Comparison of ENCODE assay signal across 22 cellular contexts in the genomic region with DNA sequence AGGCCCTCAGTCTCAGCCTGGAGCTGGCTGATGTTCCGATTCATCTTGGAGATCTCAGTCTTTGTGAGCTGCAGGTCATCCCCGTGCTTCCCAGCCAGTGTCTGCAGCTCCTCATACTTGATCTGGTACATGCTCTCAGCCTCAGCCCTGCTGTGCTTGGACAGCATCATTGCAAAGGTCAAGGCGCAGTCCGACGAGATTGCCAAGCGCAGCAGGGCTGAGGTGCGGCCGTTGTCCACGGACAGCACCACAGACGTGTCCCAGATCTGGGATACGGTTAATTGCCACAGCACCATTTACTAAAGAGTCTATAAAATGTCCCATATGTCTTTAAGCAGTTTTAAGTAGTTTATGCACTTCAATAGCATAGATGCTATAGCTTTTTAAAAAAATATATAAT.
A peak's percentile ranks its signal among the peaks of the same experiment; 100 is the strongest.
DNase-seq lines count a peak whose midpoint lies in the region; ATAC-seq, FAIRE-seq and TF ChIP-seq lines count a peak whose summit lies in the region.
"Had no signal": no experiment of that assay in that cellular context is flagged by ENCODE, and none has a peak within 500 bp of the region (broad histone marks: within the 10 kb centered on the region; RNA-seq: fewer than 3 reads in every experiment).

No MANE protein-coding gene starts in this region.

- H3K4me1 Mint-ChIP-seq in neural progenitor cell, result no peaks in the 10 kb centered on the region
- H3K4me1 Mint-ChIP-seq: B cell; CD14-positive monocyte; CD4-positive, alpha-beta memory T cell; CD4-positive, CD25-positive, alpha-beta regulatory T cell; CD8-positive, alpha-beta memory T cell had no signal

- TF ChIP-seq EP300 in A549 (IDR thresholded peaks at IDR 0.05), result no peak
- TF ChIP-seq EP300 in H1 (IDR thresholded peaks at IDR 0.05; ENCODE audit: borderline replicate concordance in 1 of 2, low read depth in 2 of 2, low read length in 2 of 2), result no peak

- H3K79me2 ChIP-seq in H1 (ENCODE audit: control insufficient read depth in 1 of 2, insufficient read depth in 2 of 2, low read length in 2 of 2) (no peaks in the 10 kb centered on the region), neural progenitor cell (ENCODE audit: low read depth) (no peaks in the 10 kb centered on the region)

- no peaks in the 10 kb centered on the region for H3K9me3 Mint-ChIP-seq in neural progenitor cell

- no peak overlapping the region for H4K5ac ChIP-seq in H1 (ENCODE audit: insufficient read length, low read depth, low read length)

- no peak for TF ChIP-seq RAD21 in A549 (conservative IDR thresholded peaks at IDR 0.05 in 1 of 2, IDR thresholded peaks at IDR 0.05 in 1 of 2)
- no peak for TF ChIP-seq RAD21 in H1 (IDR thresholded peaks at IDR 0.05 in 1 of 2, conservative IDR thresholded peaks at IDR 0.05 in 1 of 2; ENCODE audit: low read depth in 2 of 2, low read length in 2 of 2)

- H3F3A ChIP-seq in neural progenitor cell (ENCODE audit: low read depth), result no peaks in the 10 kb centered on the region

- H3K27ac ChIP-seq in A549 (no peak overlapping the region), C4-2B (no peak overlapping the region), H1 (ENCODE audit: low read depth, low read length) (no peak overlapping the region), neural progenitor cell (no peak overlapping the region)
- H3K27ac ChIP-seq: BLaER1 treated with 17β-estradiol and CSF1 and Interleukin-3, amounts not matched to agents 10 nM and 100 nM had no signal

- H2AFZ ChIP-seq in H1 (ENCODE audit: low read length) (peak overlapping the region; percentile 96), neural progenitor cell (replicated peaks) (peak overlapping the region; percentile 52)

- TF ChIP-seq POLR2A in A549 (IDR thresholded peaks at IDR 0.05; ENCODE audit: low read length) (no peak), H1 (IDR thresholded peaks at IDR 0.05; ENCODE audit: control extremely low read depth in 1 of 2, low read depth in 2 of 2, low read length in 2 of 2) (no peak)

- 0 out of 2 replicates have a peak overlapping the region, but pooled peaks have one; percentile 38 for H4K8ac ChIP-seq in H1 (ENCODE audit: extremely low read depth, insufficient read depth, low read length)

- H3K36me3 ChIP-seq in H1 (ENCODE audit: control insufficient read depth in 2 of 4, insufficient read depth in 4 of 4, low read length in 3 of 4), result no peaks in the 10 kb centered on the region
- H3K36me3 ChIP-seq in neural progenitor cell, result no peaks in the 10 kb centered on the region
- H3K36me3 ChIP-seq: BLaER1 treated with 17β-estradiol and CSF1 and Interleukin-3, amounts not matched to agents 10 nM and 100 nM had no signal

- ATAC-seq in A549, result peak in 1 of 2 experiments; percentile 40; a peak in 2 of 6 replicates
- ATAC-seq in stimulated activated naive CD8-positive, alpha-beta T cell treated with anti-CD3 and anti-CD28 coated beads, Interleukin-15, Interleukin-2, amounts not matched to agents 100 U/mL and 50 U/mL, for 24 hours, result no peak

- no peak overlapping the region for H3K27ac Mint-ChIP-seq in neural progenitor cell
- H3K27ac Mint-ChIP-seq: B cell; CD4-positive, alpha-beta memory T cell; CD4-positive, CD25-positive, alpha-beta regulatory T cell; CD8-positive, alpha-beta memory T cell had no signal

- no peaks in the 10 kb centered on the region for H3K79me1 ChIP-seq in H1 (ENCODE audit: low read depth, low read length)

- no peak overlapping the region for H4K91ac ChIP-seq in H1 (replicated peaks; ENCODE audit: insufficient read length, low read length)

- H3K4me2 ChIP-seq in A549, result peak overlapping the region; percentile 41; the same call in 2 of the 3 replicates
- H3K4me2 ChIP-seq in H1 (ENCODE audit: insufficient read depth in 1 of 2, low read depth in 2 of 2, low read length in 2 of 2), result no peak overlapping the region
- H3K4me2 ChIP-seq in neural progenitor cell, result no peak overlapping the region
- H3K4me2 ChIP-seq: BLaER1 treated with 17β-estradiol and CSF1 and Interleukin-3, amounts not matched to agents 10 nM and 100 nM had no signal

- H2BK12ac ChIP-seq in H1 (ENCODE audit: low read depth, low read length), result no peak overlapping the region; the same call in 1 of the 2 replicates

- DNase-seq in A549 (ENCODE audit: low read depth in 1 of 2, low spot score in 1 of 2), result no peak
- no peak for DNase-seq in H1 (ENCODE audit: low read depth in 1 of 2, low spot score in 2 of 2)
- no peak for DNase-seq in neural progenitor cell (ENCODE audit: low spot score)
- DNase-seq in NCI-H524 treated with DMSO at 0.1 percent for 48 hours (lab: John Stamatoyannopoulos, UW), result no peak
- no peak for DNase-seq in activated CD4-positive, alpha-beta T cell treated with anti-CD3 and anti-CD28 coated beads, Interleukin-2, amount 50 U/mL, for 1 hour
- no peak for DNase-seq in frontal cortex (ENCODE audit: low spot score in 2 of 2)
- DNase-seq in stimulated activated naive CD8-positive, alpha-beta T cell treated with anti-CD3 and anti-CD28 coated beads, Interleukin-15, Interleukin-2, amounts not matched to agents 100 U/mL and 50 U/mL, for 24 hours, result no peak
- DNase-seq: 8988T; CD4-positive, alpha-beta memory T cell; CD4-positive, CD25-positive, alpha-beta regulatory T cell; CD8-positive, alpha-beta memory T cell; COR-L47; DMS 273 treated with DMSO at 0.1 percent for 48 hours; DMS153; DMS79 treated with DMSO at 0.1 percent for 48 hours; GF-D8 had no signal

- H3K23me2 ChIP-seq in H1 (ENCODE audit: low read depth, low read length), result no peaks in the 10 kb centered on the region

- no peaks in the 10 kb centered on the region for H3K36me3 Mint-ChIP-seq in neural progenitor cell
- H3K36me3 Mint-ChIP-seq: CD14-positive monocyte; CD4-positive, alpha-beta memory T cell; CD4-positive, CD25-positive, alpha-beta regulatory T cell; CD8-positive, alpha-beta memory T cell had no signal

- WGBS in A549 (ENCODE audit: missing lambda C conversion rate), result 57% methylated on average over 10 of the region's 11 CpGs
- WGBS in H1 (ENCODE audit: extremely low coverage in 1 of 2, insufficient coverage in 1 of 2, insufficient read length in 1 of 2, insufficient replicate concordance in 2 of 2, low coverage in 1 of 2, low lambda C conversion rate in 2 of 2, missing lambda C conversion rate in 1 of 2), 2 experiments, result 98% methylated on average over 10 of the region's 11 CpGs; no CpG with 5 or more reads in 1 of the 2 experiments

- CTCF ChIA-PET in A549 (lab: Yijun Ruan, JAX), result interaction anchor here (1.0 kb wide), 1 partner anchor 1616 kb away, joined by 3 read pairs; no protein-coding TSS in a partner anchor
- CTCF ChIA-PET in H1 (lab: Charles Lee; ENCODE audit: partially characterized antibody), result interaction anchor here (0.7 to 1.7 kb wide), 20 partner anchors 8 to 1262 kb away, joined by 3 to 6 read pairs (median 3); no protein-coding TSS in a partner anchor

- H3K4me3 Mint-ChIP-seq in neural progenitor cell, result no peak overlapping the region
- H3K4me3 Mint-ChIP-seq: B cell; CD14-positive monocyte; CD4-positive, alpha-beta memory T cell; CD4-positive, CD25-positive, alpha-beta regulatory T cell; CD8-positive, alpha-beta memory T cell had no signal

- H3K4ac ChIP-seq in H1 (replicated peaks; ENCODE audit: insufficient read length, low read depth, low read length), result no peak overlapping the region

- H3K27me3 ChIP-seq in H1 (replicated peaks in 1 of 4; ENCODE audit: control insufficient read depth in 3 of 4, extremely low read depth in 1 of 4, insufficient read depth in 3 of 4, low read length in 3 of 4) (no peaks in the 10 kb centered on the region), neural progenitor cell (no peaks in the 10 kb centered on the region)
- H3K27me3 ChIP-seq: BLaER1 treated with 17β-estradiol and CSF1 and Interleukin-3, amounts not matched to agents 10 nM and 100 nM had no signal

- TF ChIP-seq CTCF in A549 (IDR thresholded peaks at IDR 0.05) (no peak), C4-2B (conservative IDR thresholded peaks at IDR 0.05) (peak; percentile 29; the same call in 1 of the 2 replicates), H1 (IDR thresholded peaks at IDR 0.05; ENCODE audit: control extremely low read depth in 1 of 3, insufficient read depth in 1 of 3, low read depth in 1 of 3, low read length in 3 of 3) (no peak), neural progenitor cell (IDR thresholded peaks at IDR 0.05) (no peak)

- POLR2A ChIA-PET in A549 (lab: Yijun Ruan, JAX), result no interaction called here
- POLR2A ChIA-PET in H1 (lab: Charles Lee; ENCODE audit: partially characterized antibody), result no interaction called here

- no peak overlapping the region for H3K56ac ChIP-seq in H1 (replicated peaks; ENCODE audit: insufficient read length, low read depth, low read length)

- H2BK5ac ChIP-seq in H1 (ENCODE audit: low read depth, low read length), result no peak overlapping the region

- H3K18ac ChIP-seq in H1 (ENCODE audit: extremely low read depth, low read length), result no peak overlapping the region

- no peak overlapping the region for H3K23ac ChIP-seq in H1 (ENCODE audit: insufficient read length)

- no peak overlapping the region for H3K9ac ChIP-seq in H1 (replicated peaks in 1 of 4; ENCODE audit: extremely low read depth in 1 of 4, low read depth in 3 of 4, low read length in 3 of 4)
- H3K9ac ChIP-seq in neural progenitor cell, result no peak overlapping the region
- H3K9ac ChIP-seq: BLaER1 treated with 17β-estradiol and CSF1 and Interleukin-3, amounts not matched to agents 10 nM and 100 nM had no signal

- H4K20me1 ChIP-seq in H1 (replicated peaks in 1 of 2; ENCODE audit: control insufficient read depth in 1 of 2, insufficient read depth in 2 of 2, low read length in 2 of 2), result no peaks in the 10 kb centered on the region
- H4K20me1 ChIP-seq in neural progenitor cell (ENCODE audit: low read depth), result no peaks in the 10 kb centered on the region
- H4K20me1 ChIP-seq: BLaER1 treated with 17β-estradiol and CSF1 and Interleukin-3, amounts not matched to agents 10 nM and 100 nM had no signal

- FAIRE-seq in A549 (lab: Jason Lieb, UNC), result no peak
- no peak for FAIRE-seq in H1 (lab: Jason Lieb, UNC)
- FAIRE-seq in frontal cortex (lab: Jason Lieb, UNC), result no peak
- FAIRE-seq: GM12891, GM19239 had no signal

- H3K4me3 ChIP-seq in A549 (no peak overlapping the region), H1 (ENCODE audit: extremely low read depth in 1 of 4, insufficient read depth in 2 of 4, low read depth in 3 of 4, low read length in 4 of 4) (no peak overlapping the region), neural progenitor cell (no peak overlapping the region)
- H3K4me3 ChIP-seq: BLaER1 treated with 17β-estradiol and CSF1 and Interleukin-3, amounts not matched to agents 10 nM and 100 nM had no signal

- no peaks in the 10 kb centered on the region for H3K27me3 Mint-ChIP-seq in neural progenitor cell (ENCODE audit: insufficient read depth, low read depth)
- H3K27me3 Mint-ChIP-seq: B cell; CD4-positive, alpha-beta memory T cell; CD4-positive, CD25-positive, alpha-beta regulatory T cell; CD8-positive, alpha-beta memory T cell had no signal

- H3K9me3 ChIP-seq in A549 (no peaks in the 10 kb centered on the region), H1 (ENCODE audit: insufficient read depth in 2 of 2, low read depth in 1 of 2, low read length in 1 of 2) (peaks cover 0 to 5% of the 10 kb centered on the region in 2 experiments; a peak in 1 of 4 replicates), neural progenitor cell (ENCODE audit: low read depth) (no peaks in the 10 kb centered on the region)
- H3K9me3 ChIP-seq: BLaER1 treated with 17β-estradiol and CSF1 and Interleukin-3, amounts not matched to agents 10 nM and 100 nM had no signal

- H3K4me1 ChIP-seq in A549 (no peaks in the 10 kb centered on the region), H1 (replicated peaks in 1 of 4; ENCODE audit: control insufficient read depth in 3 of 4, insufficient read depth in 4 of 4, low read length in 3 of 4) (peaks cover 0 to 2% (median 0%) of the 10 kb centered on the region in 4 experiments; a peak in 1 of 7 replicates), neural progenitor cell (no peaks in the 10 kb centered on the region)
- H3K4me1 ChIP-seq: BLaER1 treated with 17β-estradiol and CSF1 and Interleukin-3, amounts not matched to agents 10 nM and 100 nM had no signal

- no peak overlapping the region for H2BK20ac ChIP-seq in H1 (ENCODE audit: low read length)

- H2BK120ac ChIP-seq in H1 (replicated peaks; ENCODE audit: low read depth, low read length), result no peak overlapping the region

- no peak overlapping the region for H3K14ac ChIP-seq in H1 (ENCODE audit: insufficient read length)

- no peak overlapping the region for H2BK15ac ChIP-seq in H1 (ENCODE audit: low read length)

- no peak overlapping the region for H2AK5ac ChIP-seq in H1 (ENCODE audit: low read depth, low read length)
